Comparison of ENCODE assay signal across 1 cellular context in genomic region chr9:111630182-111631070, GRCh38.
TF ChIP-seq lines count a peak whose summit lies in the region.

No MANE protein-coding gene starts in this region.

TF ChIP-seq in HCT116, 20 proteins besides CTCF, POLR2A, EP300 and RAD21 (continued from another document):
- no peak for TF ChIP-seq YY1 (IDR thresholded peaks at IDR 0.05; ENCODE audit: extremely low read depth, insufficient replicate concordance, low read depth, low read length)
- no peak for TF ChIP-seq TCF7L2 (IDR thresholded peaks at IDR 0.05; ENCODE audit: borderline replicate concordance, extremely low read depth, insufficient read depth, insufficient read length)
- TF ChIP-seq CBX3 (IDR thresholded peaks at IDR 0.05; ENCODE audit: low read depth) = no peak
TF ChIP-seq in HCT116: peak in this region for 0.
